1 cellular context compared by ENCODE assay signal in genomic region chr1:54461731-54462596, GRCh38.
TF ChIP-seq lines count a peak whose summit lies in the region.

No MANE protein-coding gene starts in this region.

TF ChIP-seq in HepG2, 621 proteins besides CTCF, POLR2A, EP300 and RAD21:
- TF ChIP-seq, protein P1, sequence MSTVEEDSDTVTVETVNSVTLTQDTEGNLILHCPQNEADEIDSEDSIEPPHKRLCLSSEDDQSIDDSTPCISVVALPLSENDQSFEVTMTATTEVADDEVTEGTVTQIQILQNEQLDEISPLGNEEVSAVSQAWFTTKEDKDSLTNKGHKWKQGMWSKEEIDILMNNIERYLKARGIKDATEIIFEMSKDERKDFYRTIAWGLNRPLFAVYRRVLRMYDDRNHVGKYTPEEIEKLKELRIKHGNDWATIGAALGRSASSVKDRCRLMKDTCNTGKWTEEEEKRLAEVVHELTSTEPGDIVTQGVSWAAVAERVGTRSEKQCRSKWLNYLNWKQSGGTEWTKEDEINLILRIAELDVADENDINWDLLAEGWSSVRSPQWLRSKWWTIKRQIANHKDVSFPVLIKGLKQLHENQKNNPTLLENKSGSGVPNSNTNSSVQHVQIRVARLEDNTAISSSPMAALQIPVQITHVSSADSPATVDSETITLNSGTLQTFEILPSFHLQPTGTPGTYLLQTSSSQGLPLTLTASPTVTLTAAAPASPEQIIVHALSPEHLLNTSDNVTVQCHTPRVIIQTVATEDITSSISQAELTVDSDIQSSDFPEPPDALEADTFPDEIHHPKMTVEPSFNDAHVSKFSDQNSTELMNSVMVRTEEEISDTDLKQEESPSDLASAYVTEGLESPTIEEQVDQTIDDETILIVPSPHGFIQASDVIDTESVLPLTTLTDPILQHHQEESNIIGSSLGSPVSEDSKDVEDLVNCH (CRISPR knock-in tag; IDR thresholded peaks at IDR 0.05): no peak
